In genomic region chr9:34380034-34380510, GRCh38 we compare ENCODE assay signal across 1 cellular context.
TF ChIP-seq lines count a peak whose summit lies in the region.

No MANE protein-coding gene starts in this region.

TF ChIP-seq in HepG2, 621 proteins besides CTCF, POLR2A, EP300 and RAD21 (continued from another document and continues in another):
- TF ChIP-seq, protein P1, sequence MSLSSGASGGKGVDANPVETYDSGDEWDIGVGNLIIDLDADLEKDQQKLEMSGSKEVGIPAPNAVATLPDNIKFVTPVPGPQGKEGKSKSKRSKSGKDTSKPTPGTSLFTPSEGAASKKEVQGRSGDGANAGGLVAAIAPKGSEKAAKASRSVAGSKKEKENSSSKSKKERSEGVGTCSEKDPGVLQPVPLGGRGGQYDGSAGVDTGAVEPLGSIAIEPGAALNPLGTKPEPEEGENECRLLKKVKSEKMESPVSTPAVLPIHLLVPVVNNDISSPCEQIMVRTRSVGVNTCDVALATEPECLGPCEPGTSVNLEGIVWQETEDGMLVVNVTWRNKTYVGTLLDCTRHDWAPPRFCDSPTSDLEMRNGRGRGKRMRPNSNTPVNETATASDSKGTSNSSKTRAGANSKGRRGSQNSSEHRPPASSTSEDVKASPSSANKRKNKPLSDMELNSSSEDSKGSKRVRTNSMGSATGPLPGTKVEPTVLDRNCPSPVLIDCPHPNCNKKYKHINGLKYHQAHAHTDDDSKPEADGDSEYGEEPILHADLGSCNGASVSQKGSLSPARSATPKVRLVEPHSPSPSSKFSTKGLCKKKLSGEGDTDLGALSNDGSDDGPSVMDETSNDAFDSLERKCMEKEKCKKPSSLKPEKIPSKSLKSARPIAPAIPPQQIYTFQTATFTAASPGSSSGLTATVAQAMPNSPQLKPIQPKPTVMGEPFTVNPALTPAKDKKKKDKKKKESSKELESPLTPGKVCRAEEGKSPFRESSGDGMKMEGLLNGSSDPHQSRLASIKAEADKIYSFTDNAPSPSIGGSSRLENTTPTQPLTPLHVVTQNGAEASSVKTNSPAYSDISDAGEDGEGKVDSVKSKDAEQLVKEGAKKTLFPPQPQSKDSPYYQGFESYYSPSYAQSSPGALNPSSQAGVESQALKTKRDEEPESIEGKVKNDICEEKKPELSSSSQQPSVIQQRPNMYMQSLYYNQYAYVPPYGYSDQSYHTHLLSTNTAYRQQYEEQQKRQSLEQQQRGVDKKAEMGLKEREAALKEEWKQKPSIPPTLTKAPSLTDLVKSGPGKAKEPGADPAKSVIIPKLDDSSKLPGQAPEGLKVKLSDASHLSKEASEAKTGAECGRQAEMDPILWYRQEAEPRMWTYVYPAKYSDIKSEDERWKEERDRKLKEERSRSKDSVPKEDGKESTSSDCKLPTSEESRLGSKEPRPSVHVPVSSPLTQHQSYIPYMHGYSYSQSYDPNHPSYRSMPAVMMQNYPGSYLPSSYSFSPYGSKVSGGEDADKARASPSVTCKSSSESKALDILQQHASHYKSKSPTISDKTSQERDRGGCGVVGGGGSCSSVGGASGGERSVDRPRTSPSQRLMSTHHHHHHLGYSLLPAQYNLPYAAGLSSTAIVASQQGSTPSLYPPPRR (CRISPR knock-in tag; IDR thresholded peaks at IDR 0.05; ENCODE audit: borderline replicate concordance) = no peak
- TF ChIP-seq MXD1 (CRISPR knock-in tag; IDR thresholded peaks at IDR 0.05) (peak; percentile 31; the same call in 1 of the 2 replicates), ZSCAN12 (CRISPR knock-in tag; IDR thresholded peaks at IDR 0.05) (0 out of 2 replicates have a peak, but pooled peaks have one; percentile 33), ZNF224 (CRISPR knock-in tag; IDR thresholded peaks at IDR 0.05) (no peak), ZBTB1 (CRISPR knock-in tag; IDR thresholded peaks at IDR 0.05; ENCODE audit: borderline replicate concordance) (no peak), ZNF780A (CRISPR knock-in tag; IDR thresholded peaks at IDR 0.05) (no peak), ZNF605 (CRISPR knock-in tag; IDR thresholded peaks at IDR 0.05) (no peak), ERF (CRISPR knock-in tag; IDR thresholded peaks at IDR 0.05) (no peak), PTBP1 (IDR thresholded peaks at IDR 0.05; ENCODE audit: low read depth, low read length, poor library complexity, severe bottlenecking) (no peak), ZNF678 (CRISPR knock-in tag; IDR thresholded peaks at IDR 0.05) (peak; percentile 50; the same call in 1 of the 2 replicates), HNRNPH1 (optimal IDR thresholded peaks at IDR 0.05; ENCODE audit: low read depth, low read length) (no peak), RFXAP (CRISPR knock-in tag; IDR thresholded peaks at IDR 0.05; ENCODE audit: borderline replicate concordance) (no peak), TFAP4 (IDR thresholded peaks at IDR 0.05; ENCODE audit: borderline replicate concordance, low read depth) (0 out of 2 replicates have a peak, but pooled peaks have one; percentile 17), KDM2A (CRISPR knock-in tag; IDR thresholded peaks at IDR 0.05; ENCODE audit: borderline replicate concordance, low read depth) (no peak), ZNF160 (CRISPR knock-in tag; IDR thresholded peaks at IDR 0.05) (no peak), IRF1 (CRISPR knock-in tag; IDR thresholded peaks at IDR 0.05; ENCODE audit: low read depth) (no peak), DPF2 (CRISPR knock-in tag; IDR thresholded peaks at IDR 0.05; ENCODE audit: borderline replicate concordance, low read depth) (no peak), ELF4 (CRISPR knock-in tag; IDR thresholded peaks at IDR 0.05; ENCODE audit: borderline replicate concordance) (0 out of 2 replicates have a peak, but pooled peaks have one; percentile 20), ZNF644 (CRISPR knock-in tag; IDR thresholded peaks at IDR 0.05; ENCODE audit: low read depth) (no peak), ZKSCAN1 (IDR thresholded peaks at IDR 0.05; ENCODE audit: low read length) (no peak), MYPOP (CRISPR knock-in tag; IDR thresholded peaks at IDR 0.05) (no peak), ZSCAN21 (CRISPR knock-in tag; IDR thresholded peaks at IDR 0.05; ENCODE audit: borderline replicate concordance) (no peak), YEATS4 (CRISPR knock-in tag; IDR thresholded peaks at IDR 0.05; ENCODE audit: borderline replicate concordance) (no peak), TBL1XR1 (IDR thresholded peaks at IDR 0.05; ENCODE audit: borderline replicate concordance, low read length, partially characterized antibody) (no peak), PRPF4 (IDR thresholded peaks at IDR 0.05; ENCODE audit: low read depth, low read length, poor library complexity, severe bottlenecking) (peak; percentile 62), ZNF713 (CRISPR knock-in tag; IDR thresholded peaks at IDR 0.05) (no peak), ZNF572 (CRISPR knock-in tag; IDR thresholded peaks at IDR 0.05) (no peak), GZF1 (CRISPR knock-in tag; IDR thresholded peaks at IDR 0.05) (0 out of 2 replicates have a peak, but pooled peaks have one; percentile 76), ZC3H13 (CRISPR knock-in tag; IDR thresholded peaks at IDR 0.05) (no peak), ZNF614 (CRISPR knock-in tag; IDR thresholded peaks at IDR 0.05; ENCODE audit: borderline replicate concordance) (no peak), ZNF20 (CRISPR knock-in tag; IDR thresholded peaks at IDR 0.05) (no peak), SMAD3 (CRISPR knock-in tag; IDR thresholded peaks at IDR 0.05) (0 out of 2 replicates have a peak, but pooled peaks have one; percentile 1), SYNCRIP (IDR thresholded peaks at IDR 0.05; ENCODE audit: insufficient read depth, low read depth, low read length) (no peak), ZNF569 (CRISPR knock-in tag; IDR thresholded peaks at IDR 0.05; ENCODE audit: borderline replicate concordance) (peak; percentile 94; the same call in 1 of the 2 replicates), SNAPC2 (CRISPR knock-in tag; IDR thresholded peaks at IDR 0.05) (no peak), HOXA7 (CRISPR knock-in tag; IDR thresholded peaks at IDR 0.05) (no peak), IKZF1 (IDR thresholded peaks at IDR 0.05) (no peak), SATB2 (CRISPR knock-in tag; IDR thresholded peaks at IDR 0.05) (0 out of 2 replicates have a peak, but pooled peaks have one; percentile 2), ZSCAN5A (CRISPR knock-in tag; IDR thresholded peaks at IDR 0.05; ENCODE audit: borderline replicate concordance) (no peak)
- TF ChIP-seq, protein P2, sequence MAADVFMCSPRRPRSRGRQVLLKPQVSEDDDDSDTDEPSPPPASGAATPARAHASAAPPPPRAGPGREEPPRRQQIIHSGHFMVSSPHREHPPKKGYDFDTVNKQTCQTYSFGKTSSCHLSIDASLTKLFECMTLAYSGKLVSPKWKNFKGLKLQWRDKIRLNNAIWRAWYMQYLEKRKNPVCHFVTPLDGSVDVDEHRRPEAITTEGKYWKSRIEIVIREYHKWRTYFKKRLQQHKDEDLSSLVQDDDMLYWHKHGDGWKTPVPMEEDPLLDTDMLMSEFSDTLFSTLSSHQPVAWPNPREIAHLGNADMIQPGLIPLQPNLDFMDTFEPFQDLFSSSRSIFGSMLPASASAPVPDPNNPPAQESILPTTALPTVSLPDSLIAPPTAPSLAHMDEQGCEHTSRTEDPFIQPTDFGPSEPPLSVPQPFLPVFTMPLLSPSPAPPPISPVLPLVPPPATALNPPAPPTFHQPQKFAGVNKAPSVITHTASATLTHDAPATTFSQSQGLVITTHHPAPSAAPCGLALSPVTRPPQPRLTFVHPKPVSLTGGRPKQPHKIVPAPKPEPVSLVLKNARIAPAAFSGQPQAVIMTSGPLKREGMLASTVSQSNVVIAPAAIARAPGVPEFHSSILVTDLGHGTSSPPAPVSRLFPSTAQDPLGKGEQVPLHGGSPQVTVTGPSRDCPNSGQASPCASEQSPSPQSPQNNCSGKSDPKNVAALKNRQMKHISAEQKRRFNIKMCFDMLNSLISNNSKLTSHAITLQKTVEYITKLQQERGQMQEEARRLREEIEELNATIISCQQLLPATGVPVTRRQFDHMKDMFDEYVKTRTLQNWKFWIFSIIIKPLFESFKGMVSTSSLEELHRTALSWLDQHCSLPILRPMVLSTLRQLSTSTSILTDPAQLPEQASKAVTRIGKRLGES (CRISPR knock-in tag; IDR thresholded peaks at IDR 0.05; ENCODE audit: borderline replicate concordance) = no peak
- TF ChIP-seq, protein P3, sequence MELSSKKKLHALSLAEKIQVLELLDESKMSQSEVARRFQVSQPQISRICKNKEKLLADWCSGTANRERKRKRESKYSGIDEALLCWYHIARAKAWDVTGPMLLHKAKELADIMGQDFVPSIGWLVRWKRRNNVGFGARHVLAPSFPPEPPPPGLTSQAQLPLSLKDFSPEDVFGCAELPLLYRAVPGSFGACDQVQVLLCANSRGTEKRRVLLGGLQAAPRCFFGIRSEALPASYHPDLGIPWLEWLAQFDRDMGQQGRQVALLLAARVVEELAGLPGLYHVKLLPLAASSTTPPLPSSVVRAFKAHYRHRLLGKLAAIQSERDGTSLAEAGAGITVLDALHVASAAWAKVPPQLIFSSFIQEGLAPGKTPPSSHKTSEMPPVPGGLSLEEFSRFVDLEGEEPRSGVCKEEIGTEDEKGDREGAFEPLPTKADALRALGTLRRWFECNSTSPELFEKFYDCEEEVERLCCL (CRISPR knock-in tag; IDR thresholded peaks at IDR 0.05; ENCODE audit: borderline replicate concordance) = peak; percentile 23; the same call in 1 of the 2 replicates
- TF ChIP-seq, protein P4, sequence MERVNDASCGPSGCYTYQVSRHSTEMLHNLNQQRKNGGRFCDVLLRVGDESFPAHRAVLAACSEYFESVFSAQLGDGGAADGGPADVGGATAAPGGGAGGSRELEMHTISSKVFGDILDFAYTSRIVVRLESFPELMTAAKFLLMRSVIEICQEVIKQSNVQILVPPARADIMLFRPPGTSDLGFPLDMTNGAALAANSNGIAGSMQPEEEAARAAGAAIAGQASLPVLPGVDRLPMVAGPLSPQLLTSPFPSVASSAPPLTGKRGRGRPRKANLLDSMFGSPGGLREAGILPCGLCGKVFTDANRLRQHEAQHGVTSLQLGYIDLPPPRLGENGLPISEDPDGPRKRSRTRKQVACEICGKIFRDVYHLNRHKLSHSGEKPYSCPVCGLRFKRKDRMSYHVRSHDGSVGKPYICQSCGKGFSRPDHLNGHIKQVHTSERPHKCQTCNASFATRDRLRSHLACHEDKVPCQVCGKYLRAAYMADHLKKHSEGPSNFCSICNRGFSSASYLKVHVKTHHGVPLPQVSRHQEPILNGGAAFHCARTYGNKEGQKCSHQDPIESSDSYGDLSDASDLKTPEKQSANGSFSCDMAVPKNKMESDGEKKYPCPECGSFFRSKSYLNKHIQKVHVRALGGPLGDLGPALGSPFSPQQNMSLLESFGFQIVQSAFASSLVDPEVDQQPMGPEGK (CRISPR knock-in tag; IDR thresholded peaks at IDR 0.05) = no peak; the same call in 1 of the 2 replicates
- TF ChIP-seq, protein P5, sequence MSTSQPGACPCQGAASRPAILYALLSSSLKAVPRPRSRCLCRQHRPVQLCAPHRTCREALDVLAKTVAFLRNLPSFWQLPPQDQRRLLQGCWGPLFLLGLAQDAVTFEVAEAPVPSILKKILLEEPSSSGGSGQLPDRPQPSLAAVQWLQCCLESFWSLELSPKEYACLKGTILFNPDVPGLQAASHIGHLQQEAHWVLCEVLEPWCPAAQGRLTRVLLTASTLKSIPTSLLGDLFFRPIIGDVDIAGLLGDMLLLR (CRISPR knock-in tag; IDR thresholded peaks at IDR 0.05) = peak; percentile 8; the same call in 1 of the 2 replicates
- TF ChIP-seq, protein P6, sequence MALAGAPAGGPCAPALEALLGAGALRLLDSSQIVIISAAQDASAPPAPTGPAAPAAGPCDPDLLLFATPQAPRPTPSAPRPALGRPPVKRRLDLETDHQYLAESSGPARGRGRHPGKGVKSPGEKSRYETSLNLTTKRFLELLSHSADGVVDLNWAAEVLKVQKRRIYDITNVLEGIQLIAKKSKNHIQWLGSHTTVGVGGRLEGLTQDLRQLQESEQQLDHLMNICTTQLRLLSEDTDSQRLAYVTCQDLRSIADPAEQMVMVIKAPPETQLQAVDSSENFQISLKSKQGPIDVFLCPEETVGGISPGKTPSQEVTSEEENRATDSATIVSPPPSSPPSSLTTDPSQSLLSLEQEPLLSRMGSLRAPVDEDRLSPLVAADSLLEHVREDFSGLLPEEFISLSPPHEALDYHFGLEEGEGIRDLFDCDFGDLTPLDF (CRISPR knock-in tag; IDR thresholded peaks at IDR 0.05) = no peak
- TF ChIP-seq, protein P7, sequence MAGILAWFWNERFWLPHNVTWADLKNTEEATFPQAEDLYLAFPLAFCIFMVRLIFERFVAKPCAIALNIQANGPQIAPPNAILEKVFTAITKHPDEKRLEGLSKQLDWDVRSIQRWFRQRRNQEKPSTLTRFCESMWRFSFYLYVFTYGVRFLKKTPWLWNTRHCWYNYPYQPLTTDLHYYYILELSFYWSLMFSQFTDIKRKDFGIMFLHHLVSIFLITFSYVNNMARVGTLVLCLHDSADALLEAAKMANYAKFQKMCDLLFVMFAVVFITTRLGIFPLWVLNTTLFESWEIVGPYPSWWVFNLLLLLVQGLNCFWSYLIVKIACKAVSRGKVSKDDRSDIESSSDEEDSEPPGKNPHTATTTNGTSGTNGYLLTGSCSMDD (CRISPR knock-in tag; IDR thresholded peaks at IDR 0.05) = no peak
